In genomic region chr2:127884841-127885301, GRCh38 we compare ENCODE assay signal across 1 cellular context.
TF ChIP-seq lines count a peak whose summit lies in the region.
"Not testable (repeated sequence)": the region's sequence is repeated elsewhere in the genome, so short reads cannot be mapped to it uniquely, and the experiment has no call there.

No MANE protein-coding gene starts in this region.

TF ChIP-seq in K562, 482 proteins besides CTCF, POLR2A, EP300 and RAD21:
- 0 out of 2 replicates have a peak, but pooled peaks have one; percentile 9 for TF ChIP-seq BCOR (IDR thresholded peaks at IDR 0.05)
- TF ChIP-seq MNT (conservative IDR thresholded peaks at IDR 0.05): 0 out of 4 replicates have a peak, but pooled peaks of 1 of the 2 experiments have one; percentile 12
- peak; percentile 26; the same call in 1 of the 2 replicates for TF ChIP-seq CTBP1 (IDR thresholded peaks at IDR 0.05; ENCODE audit: borderline replicate concordance)
- TF ChIP-seq ELF4 (CRISPR knock-in tag; IDR thresholded peaks at IDR 0.05): 0 out of 2 replicates have a peak, but pooled peaks have one; percentile 15
- TF ChIP-seq NKRF (IDR thresholded peaks at IDR 0.05; ENCODE audit: borderline replicate concordance): 0 out of 2 replicates have a peak, but pooled peaks have one; percentile 46
- 0 out of 2 replicates have a peak, but pooled peaks have one; percentile 67 for TF ChIP-seq THRB (CRISPR knock-in tag; conservative IDR thresholded peaks at IDR 0.05)
- peak; percentile 48; the same call in 1 of the 2 replicates for TF ChIP-seq HBP1 (CRISPR knock-in tag; IDR thresholded peaks at IDR 0.05)
- TF ChIP-seq ARID2 (IDR thresholded peaks at IDR 0.05): 0 out of 2 replicates have a peak, but pooled peaks have one; percentile 18
- TF ChIP-seq EHMT2 (IDR thresholded peaks at IDR 0.05): 0 out of 2 replicates have a peak, but pooled peaks have one; percentile 42
- TF ChIP-seq TOE1 (IDR thresholded peaks at IDR 0.05; ENCODE audit: borderline replicate concordance): peak; percentile 29; the same call in 1 of the 2 replicates
- not testable (repeated sequence) for TF ChIP-seq TOE1 (CRISPR knock-in tag; IDR thresholded peaks at IDR 0.05; ENCODE audit: borderline replicate concordance, low read depth)
- peak; percentile 28 for TF ChIP-seq PRDM10 (IDR thresholded peaks at IDR 0.05; ENCODE audit: partially characterized antibody)
- 0 out of 2 replicates have a peak, but pooled peaks have one; percentile 51 for TF ChIP-seq HDGF (IDR thresholded peaks at IDR 0.05)
- TF ChIP-seq PHF20 (IDR thresholded peaks at IDR 0.05; ENCODE audit: partially characterized antibody): peak; percentile 16
- TF ChIP-seq SUPT5H (IDR thresholded peaks at IDR 0.05): 0 out of 2 replicates have a peak, but pooled peaks have one; percentile 27
- peak in 1 of 2 experiments; percentile 65; a peak in 2 of 4 replicates for TF ChIP-seq HDAC1 (IDR thresholded peaks at IDR 0.05)
- TF ChIP-seq ZBTB26 (CRISPR knock-in tag; IDR thresholded peaks at IDR 0.05): peak; percentile 88; the same call in 1 of the 2 replicates
- 0 out of 2 replicates have a peak, but pooled peaks have one; percentile 52 for TF ChIP-seq OTX1 (CRISPR knock-in tag; IDR thresholded peaks at IDR 0.05)
- TF ChIP-seq EGR1 (conservative IDR thresholded peaks at IDR 0.05): peak; percentile 31
